ENCODE assay signal across 23 cellular contexts in genomic region chr12:132582058-132582420, GRCh38. TPM values are rescaled to one million over a fixed set of nuclear protein-coding genes. Genes with fewer than 3 reads are reported as not detected.
A peak's percentile ranks its signal among the peaks of the same experiment; 100 is the strongest.
DNase-seq lines count a peak whose midpoint lies in the region; ATAC-seq, FAIRE-seq and TF ChIP-seq lines count a peak whose summit lies in the region.
"Had no signal": no experiment of that assay in that cellular context is flagged by ENCODE, and none has a peak within 500 bp of the region (broad histone marks: within the 10 kb centered on the region; RNA-seq: fewer than 3 reads in every experiment).

No MANE protein-coding gene starts in this region.

- H3K4me3 Mint-ChIP-seq in progenitor cell of endocrine pancreas (ENCODE audit: low read depth), result no peak overlapping the region
- H3K4me3 Mint-ChIP-seq: naive thymus-derived CD4-positive, alpha-beta T cell had no signal

- no peak for TF ChIP-seq RAD21 in HepG2 (CRISPR knock-in tag; IDR thresholded peaks at IDR 0.05)

- H3K27ac Mint-ChIP-seq in progenitor cell of endocrine pancreas, result no peak overlapping the region
- H3K27ac Mint-ChIP-seq: naive thymus-derived CD4-positive, alpha-beta T cell had no signal

- no peaks in the 10 kb centered on the region for H3K79me2 ChIP-seq in HepG2 (ENCODE audit: insufficient read depth, low read length)

- no TSS peak for BruUV-seq in HepG2 (replicated peaks; lab: Mats Ljungman, UMichigan)

- CTCF ChIA-PET in HepG2 (lab: Yijun Ruan, JAX; ENCODE audit: low intra/inter-chr PET ratio, low total read pairs), result no interaction called here

- H3K4me3 ChIP-seq in HUES64 (ENCODE audit: low read length) (peak overlapping the region; percentile 51; the same call in 1 of the 2 replicates), HepG2 (replicated peaks in 1 of 3; ENCODE audit: insufficient read depth in 1 of 3, low read depth in 2 of 3, low read length in 3 of 3) (no peak overlapping the region), tibial artery (peak overlapping the region; percentile 23 to 39)
- H3K4me3 ChIP-seq: ascending aorta had no signal

- no peak overlapping the region for H3K27ac ChIP-seq in HUES64 (ENCODE audit: low read depth, low read length)
- H3K27ac ChIP-seq in HepG2 (ENCODE audit: extremely low read length, insufficient read depth, low read length), result no peak overlapping the region
- H3K27ac ChIP-seq in tibial artery, result no peak overlapping the region
- H3K27ac ChIP-seq: ascending aorta had no signal

- H4K20me1 ChIP-seq in HepG2 (ENCODE audit: insufficient read depth, low read length), result no peaks in the 10 kb centered on the region

- DNase-seq in left cardiac atrium (peak; percentile 57), HepG2 (ENCODE audit: low spot score) (no peak), tibial artery (peak; percentile 39 to 80), erythroblast (lab: John Stamatoyannopoulos, UW) (no peak), activated T-cell treated with anti-CD3 and anti-CD28 coated beads for 4 hours (no peak), AG20443 (ENCODE audit: low spot score) (no peak), progenitor cell of endocrine pancreas (ENCODE audit: low spot score, unreplicated experiment) (no peak)
- DNase-seq: activated gamma-delta T cell treated with Interleukin-2 at 50 U/mL for 16 hours; AML-193; Caco-2; GDM1; GOT3; naive thymus-derived CD4-positive, alpha-beta T cell; NCI-H345 had no signal

- TF ChIP-seq POLR2A in HepG2 (IDR thresholded peaks at IDR 0.05; ENCODE audit: insufficient read depth in 1 of 2, low read depth in 2 of 2, low read length in 2 of 2) (no peak), erythroblast (IDR thresholded peaks at IDR 0.05; ENCODE audit: low read length) (no peak)

- no peak overlapping the region for H3K4me2 ChIP-seq in HepG2 (ENCODE audit: low read depth, low read length)

- H2AFZ ChIP-seq in HepG2 (ENCODE audit: low read length), result no peak overlapping the region

- no peaks in the 10 kb centered on the region for H3K9me3 Mint-ChIP-seq in progenitor cell of endocrine pancreas (ENCODE audit: low read depth)
- H3K9me3 Mint-ChIP-seq: naive thymus-derived CD4-positive, alpha-beta T cell had no signal

- in situ Hi-C loops in HepG2 (cut with HindIII; ENCODE audit: extremely low pct_ligation_motif_present, low pct_unique_long_range_greater_than_20kb), result no loop called here

- H3K27me3 Mint-ChIP-seq in progenitor cell of endocrine pancreas, result peaks cover 36% of the 10 kb centered on the region
- H3K27me3 Mint-ChIP-seq: naive thymus-derived CD4-positive, alpha-beta T cell had no signal

- H3K4me1 ChIP-seq in HUES64 (ENCODE audit: insufficient read depth, low read length), result 0 out of 2 replicates have a peak, but pooled peaks cover 6% of the 10 kb centered on the region
- H3K4me1 ChIP-seq in HepG2 (ENCODE audit: insufficient read depth, low read length), result no peaks in the 10 kb centered on the region
- no peaks in the 10 kb centered on the region for H3K4me1 ChIP-seq in tibial artery
- H3K4me1 ChIP-seq: ascending aorta, Caco-2 had no signal

- H3K9me3 ChIP-seq in HUES64 (ENCODE audit: insufficient read depth, low read depth, low read length) (no peaks in the 10 kb centered on the region), HepG2 (ENCODE audit: low read length) (no peaks in the 10 kb centered on the region), tibial artery (no peaks in the 10 kb centered on the region)
- H3K9me3 ChIP-seq: ascending aorta, Caco-2 had no signal

- POLR2A ChIA-PET in HepG2 (lab: Yijun Ruan, JAX), result no interaction called here

- intact Hi-C loops in left cardiac atrium (cut with DNase I), result no loop called here
- intact Hi-C loops in HepG2 (cut with micrococcal nuclease; ENCODE audit: unreplicated experiment), result no loop called here
- intact Hi-C loops in tibial artery (cut with DNase I; ENCODE audit: low total_unique reads), result no loop called here

- no peak for FAIRE-seq in HepG2 (lab: Jason Lieb, UNC)
- FAIRE-seq: colon had no signal

- H3K36me3 Mint-ChIP-seq in progenitor cell of endocrine pancreas (ENCODE audit: insufficient read depth), result peaks cover 25% of the 10 kb centered on the region

- ATAC-seq in left cardiac atrium (peak; percentile 71 to 72), HepG2 (no peak)
- ATAC-seq: naive thymus-derived CD4-positive, alpha-beta T cell had no signal

- peaks cover 56% of the 10 kb centered on the region for H3K27me3 ChIP-seq in HUES64 (ENCODE audit: insufficient read depth, low read length)
- no peaks in the 10 kb centered on the region for H3K27me3 ChIP-seq in HepG2 (ENCODE audit: control insufficient read depth in 1 of 2, insufficient read depth in 2 of 2, low read length in 2 of 2)
- no peaks in the 10 kb centered on the region for H3K27me3 ChIP-seq in tibial artery
- H3K27me3 ChIP-seq: ascending aorta had no signal

- H3K9ac ChIP-seq in HUES64 (ENCODE audit: low read depth, low read length) (no peak overlapping the region), HepG2 (ENCODE audit: insufficient read depth, low read depth, low read length) (no peak overlapping the region)

- H3K4me1 Mint-ChIP-seq in progenitor cell of endocrine pancreas (ENCODE audit: low read depth), result no peaks in the 10 kb centered on the region

- TF ChIP-seq EP300 in HepG2 (IDR thresholded peaks at IDR 0.05; ENCODE audit: low read depth in 2 of 2, low read length in 2 of 2), result no peak
- TF ChIP-seq EP300 in HepG2 (CRISPR knock-in tag; IDR thresholded peaks at IDR 0.05; ENCODE audit: borderline replicate concordance), result no peak

- WGBS in HUES64, result 5% methylated on average over 22 of the region's 24 CpGs
- 96% methylated on average over 24 of the region's 24 CpGs for WGBS in HepG2 (ENCODE audit: low lambda C conversion rate)

- TF ChIP-seq CTCF in HepG2 (CRISPR knock-in tag; IDR thresholded peaks at IDR 0.05) (no peak), tibial artery (IDR thresholded peaks at IDR 0.05) (no peak), progenitor cell of endocrine pancreas (IDR thresholded peaks at IDR 0.05; ENCODE audit: unreplicated experiment) (no peak)

- H3K36me3 ChIP-seq in HUES64 (ENCODE audit: insufficient read depth, low read length), result peaks cover 17% of the 10 kb centered on the region
- H3K36me3 ChIP-seq in HepG2 (replicated peaks in 1 of 2; ENCODE audit: control insufficient read depth in 1 of 2, insufficient read depth in 2 of 2, low read length in 2 of 2), result peaks cover 3 to 7% of the 10 kb centered on the region in 2 experiments; a peak in 1 of 5 replicates
- peaks cover 0 to 76% (median 45%) of the 10 kb centered on the region in 3 donors for H3K36me3 ChIP-seq in tibial artery

RNA-seq across cellular contexts. Expression of gene LRCOL1, which starts 28.3 kb away (rescaled TPM):
- not detected for polyA plus RNA-seq in HUES64 (2013, experiment 1 of 2)
- 0.63 TPM for polyA plus RNA-seq in HUES64 (2013, experiment 2 of 2)
- total RNA-seq in left cardiac atrium, result not detected
- total RNA-seq in HepG2 (2016; rRNA removed; fragmentation: Illumina TruSeq; extraction: Trizol), result not detected in 2 replicates
- not detected in 2 replicates for total RNA-seq in HepG2 (2016; cell fraction: cytosol; rRNA removed; fragmentation: Illumina TruSeq; extraction: Trizol; ENCODE audit: low read depth)
- not detected in 2 replicates for total RNA-seq in HepG2 (2016; cell fraction: insoluble cytoplasmic fraction; rRNA removed; fragmentation: Illumina TruSeq; extraction: Trizol)
- total RNA-seq in HepG2 (2016; cell fraction: membrane; rRNA removed; fragmentation: Illumina TruSeq; extraction: Trizol), result not detected in 2 replicates
- total RNA-seq in HepG2 (2016; cell fraction: nucleus; rRNA removed; fragmentation: Illumina TruSeq; extraction: Trizol), result not detected in 2 replicates
- polyA plus RNA-seq in HepG2 (2011; rRNA removed), result 0.14 TPM in 1 of 2 replicates, not detected in the other
- polyA plus RNA-seq in HepG2 (2011; cell fraction: cytosol; rRNA removed), result 0.05 and 0.09 TPM in 2 replicates
- polyA plus RNA-seq in HepG2 (2011; cell fraction: nucleus; rRNA removed), result 0.57 TPM in 1 of 2 replicates, not detected in the other
- not detected in 2 replicates for polyA plus RNA-seq in HepG2 (2012)
- polyA plus RNA-seq in HepG2 (2016; cell fraction: cytosol; fragmentation: Illumina TruSeq; extraction: Trizol; ENCODE audit: low read depth), result not detected in 2 replicates
- not detected in 2 replicates for polyA plus RNA-seq in HepG2 (2016; cell fraction: insoluble cytoplasmic fraction; fragmentation: Illumina TruSeq; extraction: Trizol; ENCODE audit: low read depth)
- not detected in 2 replicates for polyA plus RNA-seq in HepG2 (2016; cell fraction: membrane; fragmentation: Illumina TruSeq; extraction: Trizol; ENCODE audit: low read depth)
- not detected in 2 replicates for polyA plus RNA-seq in HepG2 (2016; cell fraction: nucleus; fragmentation: Illumina TruSeq; extraction: Trizol; ENCODE audit: insufficient read depth, low read depth)
- polyA minus RNA-seq in HepG2 (2011; rRNA and poly(A)+ RNA removed; ENCODE audit: low replicate concordance), result not detected in 2 replicates
- polyA minus RNA-seq in HepG2 (2011; cell fraction: cytosol; rRNA and poly(A)+ RNA removed), result not detected in 2 replicates
- polyA minus RNA-seq in HepG2 (2011; cell fraction: nucleus; rRNA and poly(A)+ RNA removed), result not detected in 2 replicates
- not detected in 2 replicates for total RNA-seq in progenitor cell of endocrine pancreas
- total RNA-seq: ascending aorta; Caco-2; glomerular endothelial cell; HT1080; M059J; naive thymus-derived CD4-positive, alpha-beta T cell; pulmonary artery endothelial cell; T-helper 1 cell treated with Interleukin-12 subunit alpha and Interleukin-12 subunit beta and Interleukin-4 antibody, amounts not matched to agents 30 ng/mL and 1 ng/mL, for 36 hours had no signal
- polyA plus RNA-seq: naive thymus-derived CD4-positive, alpha-beta T cell had no signal

RNA-seq across cellular contexts. Expression of gene P2RX2, which starts 36.5 kb away (rescaled TPM):
- 0.10 TPM for polyA plus RNA-seq in HUES64 (2013, experiment 1 of 2)
- 0.13 TPM for polyA plus RNA-seq in HUES64 (2013, experiment 2 of 2)
- not detected for total RNA-seq in left cardiac atrium
- total RNA-seq in HepG2 (2016; rRNA removed; fragmentation: Illumina TruSeq; extraction: Trizol), result not detected in 2 replicates
- not detected in 2 replicates for total RNA-seq in HepG2 (2016; cell fraction: cytosol; rRNA removed; fragmentation: Illumina TruSeq; extraction: Trizol; ENCODE audit: low read depth)
- not detected in 2 replicates for total RNA-seq in HepG2 (2016; cell fraction: insoluble cytoplasmic fraction; rRNA removed; fragmentation: Illumina TruSeq; extraction: Trizol)
- total RNA-seq in HepG2 (2016; cell fraction: membrane; rRNA removed; fragmentation: Illumina TruSeq; extraction: Trizol), result not detected in 2 replicates
- total RNA-seq in HepG2 (2016; cell fraction: nucleus; rRNA removed; fragmentation: Illumina TruSeq; extraction: Trizol), result not detected in 2 replicates
- not detected in 2 replicates for polyA plus RNA-seq in HepG2 (2011; rRNA removed)
- polyA plus RNA-seq in HepG2 (2011; cell fraction: cytosol; rRNA removed), result not detected in 2 replicates
- not detected in 2 replicates for polyA plus RNA-seq in HepG2 (2011; cell fraction: nucleus; rRNA removed)
- not detected in 2 replicates for polyA plus RNA-seq in HepG2 (2012)
- polyA plus RNA-seq in HepG2 (2016; cell fraction: cytosol; fragmentation: Illumina TruSeq; extraction: Trizol; ENCODE audit: low read depth), result not detected in 2 replicates
- polyA plus RNA-seq in HepG2 (2016; cell fraction: insoluble cytoplasmic fraction; fragmentation: Illumina TruSeq; extraction: Trizol; ENCODE audit: low read depth), result not detected in 2 replicates
- polyA plus RNA-seq in HepG2 (2016; cell fraction: membrane; fragmentation: Illumina TruSeq; extraction: Trizol; ENCODE audit: low read depth), result not detected in 2 replicates
- not detected in 2 replicates for polyA plus RNA-seq in HepG2 (2016; cell fraction: nucleus; fragmentation: Illumina TruSeq; extraction: Trizol; ENCODE audit: insufficient read depth, low read depth)
- not detected in 2 replicates for polyA minus RNA-seq in HepG2 (2011; rRNA and poly(A)+ RNA removed; ENCODE audit: low replicate concordance)
- polyA minus RNA-seq in HepG2 (2011; cell fraction: cytosol; rRNA and poly(A)+ RNA removed), result not detected in 2 replicates
- polyA minus RNA-seq in HepG2 (2011; cell fraction: nucleus; rRNA and poly(A)+ RNA removed), result not detected in 2 replicates
- total RNA-seq in progenitor cell of endocrine pancreas, result 0.19 TPM in 1 of 2 replicates, not detected in the other
- total RNA-seq: ascending aorta; Caco-2; glomerular endothelial cell; HT1080; liver; M059J; pulmonary artery endothelial cell; T-helper 1 cell treated with Interleukin-12 subunit alpha and Interleukin-12 subunit beta and Interleukin-4 antibody, amounts not matched to agents 30 ng/mL and 1 ng/mL, for 36 hours had no signal
- polyA plus RNA-seq: liver; naive thymus-derived CD4-positive, alpha-beta T cell had no signal

Comparison
In these comparisons a context has a peak if more than half of its experiments do, and no peak if none do; other contexts are left out.
1. H3K4me3 ChIP-seq: peak in HUES64 (single experiment) and tibial artery (2 of 2); none in HepG2 (0 of 3).
2. DNase-seq: peak in left cardiac atrium (single experiment) and tibial artery (2 of 2); none in HepG2 (single experiment), erythroblast (0 of 2), activated T-cell treated with anti-CD3 and anti-CD28 coated beads for 4 hours (single experiment), AG20443 (single experiment) and progenitor cell of endocrine pancreas (single experiment).